Comparison of ENCODE assay signal across 1 cellular context in genomic region chr2:48219555-48220436, GRCh38.
TF ChIP-seq lines count a peak whose summit lies in the region.

No MANE protein-coding gene starts in this region.

TF ChIP-seq in K562, 482 proteins besides CTCF, POLR2A, EP300 and RAD21:
- TF ChIP-seq, protein P1, sequence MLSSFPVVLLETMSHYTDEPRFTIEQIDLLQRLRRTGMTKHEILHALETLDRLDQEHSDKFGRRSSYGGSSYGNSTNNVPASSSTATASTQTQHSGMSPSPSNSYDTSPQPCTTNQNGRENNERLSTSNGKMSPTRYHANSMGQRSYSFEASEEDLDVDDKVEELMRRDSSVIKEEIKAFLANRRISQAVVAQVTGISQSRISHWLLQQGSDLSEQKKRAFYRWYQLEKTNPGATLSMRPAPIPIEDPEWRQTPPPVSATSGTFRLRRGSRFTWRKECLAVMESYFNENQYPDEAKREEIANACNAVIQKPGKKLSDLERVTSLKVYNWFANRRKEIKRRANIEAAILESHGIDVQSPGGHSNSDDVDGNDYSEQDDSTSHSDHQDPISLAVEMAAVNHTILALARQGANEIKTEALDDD (IDR thresholded peaks at IDR 0.05): peak; percentile 23; the same call in 1 of the 2 replicates
- no peak for TF ChIP-seq HLTF (IDR thresholded peaks at IDR 0.05)
- no peak for TF ChIP-seq ATF6 (CRISPR knock-in tag; IDR thresholded peaks at IDR 0.05)
- TF ChIP-seq KDM1A (IDR thresholded peaks at IDR 0.05): 0 out of 4 replicates have a peak, but pooled peaks of 1 of the 2 experiments have one; percentile 15
- TF ChIP-seq, protein P2, sequence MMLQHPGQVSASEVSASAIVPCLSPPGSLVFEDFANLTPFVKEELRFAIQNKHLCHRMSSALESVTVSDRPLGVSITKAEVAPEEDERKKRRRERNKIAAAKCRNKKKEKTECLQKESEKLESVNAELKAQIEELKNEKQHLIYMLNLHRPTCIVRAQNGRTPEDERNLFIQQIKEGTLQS (IDR thresholded peaks at IDR 0.05): no peak
- TF ChIP-seq, protein P2 (CRISPR knock-in tag; conservative IDR thresholded peaks at IDR 0.05): no peak
- TF ChIP-seq BDP1 (IDR thresholded peaks at IDR 0.05; ENCODE audit: insufficient read depth, insufficient read length): no peak
- TF ChIP-seq THAP7 (CRISPR knock-in tag; IDR thresholded peaks at IDR 0.05): no peak
- TF ChIP-seq ZNF551 (CRISPR knock-in tag; IDR thresholded peaks at IDR 0.05): no peak
- TF ChIP-seq STAG1 (CRISPR knock-in tag; IDR thresholded peaks at IDR 0.05; ENCODE audit: borderline replicate concordance): no peak
- no peak for TF ChIP-seq MEF2D (tag; conservative IDR thresholded peaks at IDR 0.05; ENCODE audit: low read depth)
